Comparison of ENCODE assay signal across 1 cellular context in genomic region chr1:43590389-43590788, GRCh38.
TF ChIP-seq lines count a peak whose summit lies in the region.

No MANE protein-coding gene starts in this region.

TF ChIP-seq in H1, 55 proteins besides CTCF, POLR2A, EP300 and RAD21:
- TF ChIP-seq TEAD4 (IDR thresholded peaks at IDR 0.05; ENCODE audit: low read depth, low read length) (peak; percentile 98), EGR1 (IDR thresholded peaks at IDR 0.05; ENCODE audit: borderline replicate concordance, low read depth, low read length) (no peak)
